ENCODE assay signal across 8 cellular contexts in genomic region chr2:85436836-85437487, GRCh38. TPM values are rescaled to one million over a fixed set of nuclear protein-coding genes. Genes with fewer than 3 reads are reported as not detected.
DNase-seq lines count a peak whose midpoint lies in the region; ATAC-seq and TF ChIP-seq lines count a peak whose summit lies in the region.

No MANE protein-coding gene starts in this region.

- H3K27me3 Mint-ChIP-seq in mesothelial cell of epicardium (ENCODE audit: low read depth): no peaks in the 10 kb centered on the region

- ATAC-seq in heart left ventricle (no peak), left ventricle myocardium superior (no peak), HG03280 (IDR thresholded peaks at IDR 0.05; ENCODE audit: unreplicated experiment) (no peak), GM21360 (IDR thresholded peaks at IDR 0.05; ENCODE audit: unreplicated experiment) (no peak)

- no peaks in the 10 kb centered on the region for H3K9me3 Mint-ChIP-seq in mesothelial cell of epicardium

- no peaks in the 10 kb centered on the region for H3K36me3 ChIP-seq in heart left ventricle
- no peaks in the 10 kb centered on the region for H3K36me3 ChIP-seq in adipocyte (ENCODE audit: control insufficient read depth, insufficient read depth, low read length, severe bottlenecking)

- no peaks in the 10 kb centered on the region for H3K36me3 Mint-ChIP-seq in mesothelial cell of epicardium

- DNase-seq in heart left ventricle (no peak), left ventricle myocardium superior (no peak), adipocyte (ENCODE audit: low read depth) (no peak), mesothelial cell of epicardium (ENCODE audit: low spot score in 2 of 2, unreplicated experiment in 2 of 2) (no peak), NCI-H82 (lab: John Stamatoyannopoulos, UW) (no peak), NCI-H2081 treated with DMSO at 0.1 percent for 48 hours (lab: John Stamatoyannopoulos, UW) (no peak)

- no peak for TF ChIP-seq POLR2A in heart left ventricle (IDR thresholded peaks at IDR 0.05)

- H3K9ac ChIP-seq in adipocyte (ENCODE audit: low read length): peak overlapping the region; percentile 79

- intact Hi-C loops in heart left ventricle (cut with DNase I) (loop anchor here in 6 of 10 donors (1.0 to 5.0 kb wide), 5 partner anchors 60 to 102 kb away; partner anchors contain the start of gene MAT2A (in 4 of the 6)), left ventricle myocardium superior (cut with micrococcal nuclease) (no loop called here)

- H3K27me3 ChIP-seq in heart left ventricle: no peaks in the 10 kb centered on the region
- no peaks in the 10 kb centered on the region for H3K27me3 ChIP-seq in adipocyte (replicated peaks; ENCODE audit: control insufficient read depth, insufficient read depth, low read length)

- H3K9me3 ChIP-seq in heart left ventricle: no peaks in the 10 kb centered on the region
- no peaks in the 10 kb centered on the region for H3K9me3 ChIP-seq in adipocyte (ENCODE audit: control insufficient read depth, low read length)

- H3K4me3 ChIP-seq in heart left ventricle (peak overlapping the region in 9 of 12 donors; percentile 49 to 59 (median 56)), adipocyte (ENCODE audit: low read length) (no peak overlapping the region)

- H3K4me3 Mint-ChIP-seq in mesothelial cell of epicardium: peak overlapping the region; percentile 64

- TF ChIP-seq CTCF in heart left ventricle (IDR thresholded peaks at IDR 0.05) (no peak), mesothelial cell of epicardium (IDR thresholded peaks at IDR 0.05; ENCODE audit: unreplicated experiment) (no peak)

- peak overlapping the region; percentile 91 to 99 (median 95) for H3K27ac ChIP-seq in heart left ventricle

- 56 to 66% (median 60%) methylated on average over 10 of the region's 10 CpGs for WGBS in heart left ventricle, 4 donors

- H3K4me1 Mint-ChIP-seq in mesothelial cell of epicardium: peaks cover 32% of the 10 kb centered on the region

- peak overlapping the region; percentile 98 for H3K27ac Mint-ChIP-seq in mesothelial cell of epicardium

- H3K4me1 ChIP-seq in heart left ventricle: peaks cover 16 to 66% (median 39%) of the 10 kb centered on the region in 12 donors
- peaks cover 29% of the 10 kb centered on the region for H3K4me1 ChIP-seq in adipocyte (ENCODE audit: control insufficient read depth, insufficient read depth, low read length)

RNA-seq across cellular contexts. Expression of gene SH2D6, which starts 18.4 kb away (rescaled TPM):
- total RNA-seq in heart left ventricle (not detected), left ventricle myocardium superior (not detected), mesothelial cell of epicardium (0.35 to 0.79 TPM (median 0.38 TPM) in 3 replicates)
- polyA plus RNA-seq in heart left ventricle: not detected

RNA-seq across cellular contexts. Expression of gene CAPG, which starts 26.8 kb away (rescaled TPM):
- total RNA-seq in heart left ventricle: 10 to 100 TPM in 3 of 9 donors, 1 to 10 TPM in 6; 2.8 to 91.6 (median 4.5) TPM
- polyA plus RNA-seq in heart left ventricle: 10 to 100 TPM in 1 of 2 donors, 1 to 10 TPM in 1; 2.9 to 15.6 TPM
- total RNA-seq in left ventricle myocardium superior: 6.1 TPM
- total RNA-seq in mesothelial cell of epicardium: 86.3 to 92.4 TPM (median 89.2 TPM) in 3 replicates
